13 cellular contexts compared by ENCODE assay signal in the genomic region with DNA sequence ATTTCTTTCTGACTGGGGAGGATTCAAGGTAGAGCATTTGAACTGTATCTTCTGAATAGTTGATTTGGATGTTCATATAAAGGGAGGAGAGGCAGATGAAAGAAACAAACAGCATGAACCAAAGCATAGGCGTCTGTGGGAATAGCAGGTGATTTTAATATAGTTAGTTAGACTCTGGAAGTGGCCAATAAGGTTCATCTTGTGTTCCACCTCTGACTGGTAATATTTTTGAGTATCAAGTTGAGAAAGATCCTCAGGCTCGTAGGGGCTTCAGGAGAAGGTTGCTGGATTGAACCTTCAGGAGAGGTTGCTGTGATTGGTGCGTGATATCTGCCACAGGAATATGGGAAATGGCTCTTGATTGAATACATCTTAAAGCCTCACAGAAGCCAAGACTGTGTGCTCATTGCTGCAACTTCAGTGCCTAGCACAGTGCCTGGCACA. TPM values are rescaled to one million over a fixed set of nuclear protein-coding genes. Genes with fewer than 3 reads are reported as not detected.
A peak's percentile ranks its signal among the peaks of the same experiment; 100 is the strongest.
DNase-seq lines count a peak whose midpoint lies in the region; ATAC-seq, FAIRE-seq and TF ChIP-seq lines count a peak whose summit lies in the region.
"Had no signal": no experiment of that assay in that cellular context is flagged by ENCODE, and none has a peak within 500 bp of the region (broad histone marks: within the 10 kb centered on the region; RNA-seq: fewer than 3 reads in every experiment).

No MANE protein-coding gene starts in this region.

- DNase-seq in GM12891 (ENCODE audit: insufficient read length, low spot score): no peak
- DNase-seq in LHCN-M2 (ENCODE audit: low read depth): peak; percentile 5
- DNase-seq in activated naive CD8-positive, alpha-beta T cell treated with anti-CD3 and anti-CD28 coated beads, Interleukin-2, amount 50 U/mL, for 24 hours: no peak
- no peak for DNase-seq in naive thymus-derived CD8-positive, alpha-beta T cell
- DNase-seq in hypothalamus (lab: John Stamatoyannopoulos, UW): no peak
- no peak for DNase-seq in GOT3 (lab: John Stamatoyannopoulos, UW)
- DNase-seq in esophagus muscularis mucosa (ENCODE audit: extremely low spot score): no peak
- DNase-seq in KG1 (lab: John Stamatoyannopoulos, UW): no peak
- DNase-seq: activated naive CD4-positive, alpha-beta T cell treated with anti-CD3 and anti-CD28 coated beads, Interleukin-2, amount 50 U/mL, for 16 hours; cerebellar nuclear complex; hippocampal formation; pancreas had no signal

- H3K27ac Mint-ChIP-seq in activated naive CD8-positive, alpha-beta T cell treated with anti-CD3 and anti-CD28 coated beads, Interleukin-2, amount 50 U/mL, for 24 hours: peak overlapping the region; percentile 50
- H3K27ac Mint-ChIP-seq in naive thymus-derived CD8-positive, alpha-beta T cell: peak overlapping the region in 9 of 10 donors; percentile 7 to 60 (median 33)

- no peaks in the 10 kb centered on the region for H3K9me3 ChIP-seq in esophagus muscularis mucosa
- H3K9me3 ChIP-seq: pancreas had no signal

- H3K36me3 Mint-ChIP-seq in activated naive CD8-positive, alpha-beta T cell treated with anti-CD3 and anti-CD28 coated beads, Interleukin-2, amount 50 U/mL, for 24 hours (ENCODE audit: low read depth): peaks cover 54% of the 10 kb centered on the region
- peaks cover 23 to 53% (median 32%) of the 10 kb centered on the region in 3 donors for H3K36me3 Mint-ChIP-seq in naive thymus-derived CD8-positive, alpha-beta T cell

- H3K4me3 ChIP-seq in esophagus muscularis mucosa: no peak overlapping the region
- H3K4me3 ChIP-seq: pancreas had no signal

- H3K36me3 ChIP-seq in esophagus muscularis mucosa: peaks cover 41 to 54% (median 49%) of the 10 kb centered on the region in 4 donors

- TF ChIP-seq CTCF in esophagus muscularis mucosa (IDR thresholded peaks at IDR 0.05): no peak

- peak overlapping the region in 1 of 4 donors; percentile 22 for H3K27ac ChIP-seq in esophagus muscularis mucosa (replicated peaks in 1 of 4)
- H3K27ac ChIP-seq: pancreas had no signal

- TF ChIP-seq EP300 in esophagus muscularis mucosa (IDR thresholded peaks at IDR 0.05): no peak

- H3K4me3 Mint-ChIP-seq in activated naive CD8-positive, alpha-beta T cell treated with anti-CD3 and anti-CD28 coated beads, Interleukin-2, amount 50 U/mL, for 24 hours: no peak overlapping the region
- no peak overlapping the region for H3K4me3 Mint-ChIP-seq in naive thymus-derived CD8-positive, alpha-beta T cell

- H3K4me1 ChIP-seq in esophagus muscularis mucosa: peaks cover 0 to 21% (median 5%) of the 10 kb centered on the region in 4 donors

- no peaks in the 10 kb centered on the region for H3K27me3 Mint-ChIP-seq in activated naive CD8-positive, alpha-beta T cell treated with anti-CD3 and anti-CD28 coated beads, Interleukin-2, amount 50 U/mL, for 24 hours
- no peaks in the 10 kb centered on the region for H3K27me3 Mint-ChIP-seq in naive thymus-derived CD8-positive, alpha-beta T cell

- no peaks in the 10 kb centered on the region for H3K27me3 ChIP-seq in esophagus muscularis mucosa
- H3K27me3 ChIP-seq: pancreas had no signal

- peaks cover 67% of the 10 kb centered on the region for H3K4me1 Mint-ChIP-seq in activated naive CD8-positive, alpha-beta T cell treated with anti-CD3 and anti-CD28 coated beads, Interleukin-2, amount 50 U/mL, for 24 hours
- H3K4me1 Mint-ChIP-seq in naive thymus-derived CD8-positive, alpha-beta T cell: peaks cover 15 to 37% (median 25%) of the 10 kb centered on the region in 4 donors

- POLR2A ChIA-PET in naive thymus-derived CD8-positive, alpha-beta T cell (lab: Charles Lee): interaction anchor here (1.2 kb wide), 1 partner anchor 12 kb away, joined by 10 read pairs; a partner anchor contains a TSS

- no peaks in the 10 kb centered on the region for H3K9me3 Mint-ChIP-seq in activated naive CD8-positive, alpha-beta T cell treated with anti-CD3 and anti-CD28 coated beads, Interleukin-2, amount 50 U/mL, for 24 hours
- H3K9me3 Mint-ChIP-seq in naive thymus-derived CD8-positive, alpha-beta T cell: no peaks in the 10 kb centered on the region

- peak; percentile 86 for TF ChIP-seq POLR2A in GM12891 (IDR thresholded peaks at IDR 0.05; ENCODE audit: low read depth, low read length)
- no peak for TF ChIP-seq POLR2A in esophagus muscularis mucosa (IDR thresholded peaks at IDR 0.05; ENCODE audit: low read depth)

- ATAC-seq in activated naive CD8-positive, alpha-beta T cell treated with anti-CD3 and anti-CD28 coated beads, Interleukin-2, amount 50 U/mL, for 24 hours: no peak
- ATAC-seq in naive thymus-derived CD8-positive, alpha-beta T cell: peak; percentile 12 to 24

- WGBS in esophagus muscularis mucosa: 87% methylated on average over 3 of the region's 3 CpGs

- intact Hi-C loops in esophagus muscularis mucosa (cut with DNase I): no loop called here

- FAIRE-seq in GM12891 (lab: Jason Lieb, UNC): no peak
- FAIRE-seq: H1, pancreas had no signal

TF ChIP-seq in GM12891, 5 proteins besides CTCF, POLR2A, EP300 and RAD21:
- no peak for TF ChIP-seq TAF1 (IDR thresholded peaks at IDR 0.05; ENCODE audit: low read depth, low read length)
- peak; percentile 56 for TF ChIP-seq POU2F2 (IDR thresholded peaks at IDR 0.05; ENCODE audit: low read depth, low read length)
- no peak for TF ChIP-seq SPI1 (IDR thresholded peaks at IDR 0.05; ENCODE audit: low read depth, low read length)
- TF ChIP-seq PAX5 (IDR thresholded peaks at IDR 0.05; ENCODE audit: insufficient read depth, low read length, severe bottlenecking): no peak
- TF ChIP-seq POLR2AphosphoS5 (IDR thresholded peaks at IDR 0.05; ENCODE audit: low read depth, low read length): peak; percentile 88; the same call in 1 of the 2 replicates

RNA-seq across cellular contexts. Expression of a gene that starts 12.7 kb away (rescaled TPM):
- 30.5 TPM for polyA plus RNA-seq in GM12891 (2012; ENCODE audit: low read depth, missing spikeins)
- total RNA-seq in LHCN-M2 (2014; rRNA removed) (23.0 and 26.6 TPM in 2 replicates), esophagus muscularis mucosa (100 to 1,000 TPM in 1 of 4 donors, 10 to 100 TPM in 3; 49.8 to 103 (median 95.4) TPM)
- polyA plus RNA-seq in LHCN-M2 (2012): 7.9 TPM
- 100 to 1,000 TPM; 148 to 151 TPM for total RNA-seq in naive thymus-derived CD8-positive, alpha-beta T cell
- polyA plus RNA-seq in naive thymus-derived CD8-positive, alpha-beta T cell: 10 to 100 TPM in 2 of 3 donors, 1 to 10 TPM in 1; 9.3 to 23.6 (median 20.2) TPM
